25 cellular contexts compared by ENCODE assay signal in genomic region chr1:73862343-73862742, GRCh38.
"Had no signal": no experiment of that assay in that cellular context is flagged by ENCODE, and none has a peak within 500 bp of the region (broad histone marks: within the 10 kb centered on the region; RNA-seq: fewer than 3 reads in every experiment).

No MANE protein-coding gene starts in this region.

- DNase-seq: activated CD4-positive, alpha-beta memory T cell treated with anti-CD3 and anti-CD28 coated beads, Interleukin-2, amount 10 ng/mL, durations not matched to agents 7 days and 5 days; activated CD4-positive, alpha-beta T cell treated with anti-CD3 and anti-CD28 coated beads, Interleukin-2, amount 50 U/mL, for 1 hour; activated CD4-positive, CD25-positive, alpha-beta regulatory T cell; activated gamma-delta T cell; activated naive CD4-positive, alpha-beta T cell treated with anti-CD3 and anti-CD28 coated beads for 36 hours; activated T-cell treated with anti-CD3 and anti-CD28 coated beads for 4 hours; activated T-cell treated with anti-CD3 and anti-CD28 coated beads, Interleukin-2, amount 50 U/mL, for 48 hours; amygdala; NCI-H1092; NCI-H1436 treated with DMSO at 0.1 percent for 48 hours; NCI-H1930; NCI-H2107; NCI-H510A treated with DMSO at 0.1 percent for 48 hours; Peyer's patch; Right ventricle myocardium superior; SJCRH30; SK-N-SH; T-helper 1 cell had no signal

- H3K9ac ChIP-seq: KMS-11, SK-N-SH had no signal

- H3K4me3 ChIP-seq: Peyer's patch, SJCRH30 had no signal

- H3K4me1 Mint-ChIP-seq: activated CD4-positive, alpha-beta memory T cell treated with anti-CD3 and anti-CD28 coated beads, Interleukin-2, amount 10 ng/mL, durations not matched to agents 7 days and 5 days; activated T-helper 17 cell treated with anti-CD3 and anti-CD28 coated beads, Interleukin-2, amount 50 U/mL, for 72 hours; central memory CD8-positive, alpha-beta T cell had no signal

- H3K27ac Mint-ChIP-seq: activated CD4-positive, alpha-beta memory T cell treated with anti-CD3 and anti-CD28 coated beads, Interleukin-2, amount 10 ng/mL, durations not matched to agents 7 days and 5 days; activated naive CD4-positive, alpha-beta T cell treated with anti-CD3 and anti-CD28 coated beads for 36 hours; activated naive CD8-positive, alpha-beta T cell; activated T-helper 17 cell treated with anti-CD3 and anti-CD28 coated beads, Interleukin-2, amount 50 U/mL, for 72 hours; brain had no signal

- H3K36me3 ChIP-seq: Peyer's patch, SJCRH30 had no signal

- H3K4me1 ChIP-seq: Peyer's patch, SJCRH30 had no signal

- H3K4me3 Mint-ChIP-seq: activated CD4-positive, alpha-beta memory T cell treated with anti-CD3 and anti-CD28 coated beads, Interleukin-2, amount 10 ng/mL, durations not matched to agents 7 days and 5 days; activated naive CD4-positive, alpha-beta T cell treated with anti-CD3 and anti-CD28 coated beads for 36 hours; activated naive CD8-positive, alpha-beta T cell; activated T-helper 17 cell treated with anti-CD3 and anti-CD28 coated beads, Interleukin-2, amount 50 U/mL, for 72 hours; brain; central memory CD8-positive, alpha-beta T cell had no signal

- H3K27me3 ChIP-seq: Peyer's patch, SJCRH30 had no signal

- H3K4me2 ChIP-seq: KMS-11, SK-N-SH had no signal

- H3K9me3 Mint-ChIP-seq: activated CD4-positive, alpha-beta memory T cell treated with anti-CD3 and anti-CD28 coated beads, Interleukin-2, amount 10 ng/mL, durations not matched to agents 7 days and 5 days had no signal

- H3K27me3 Mint-ChIP-seq: activated CD4-positive, alpha-beta memory T cell treated with anti-CD3 and anti-CD28 coated beads, Interleukin-2, amount 10 ng/mL, durations not matched to agents 7 days and 5 days; activated naive CD8-positive, alpha-beta T cell; activated T-helper 17 cell treated with anti-CD3 and anti-CD28 coated beads, Interleukin-2, amount 50 U/mL, for 72 hours; central memory CD8-positive, alpha-beta T cell had no signal

- H3K27ac ChIP-seq: KMS-11, Peyer's patch, RWPE1, SJCRH30, VCaP had no signal

- H3K9me3 ChIP-seq: Peyer's patch, SJCRH30, SK-N-SH had no signal

- H3K36me3 Mint-ChIP-seq: activated naive CD8-positive, alpha-beta T cell; brain had no signal
